In the genomic region with DNA sequence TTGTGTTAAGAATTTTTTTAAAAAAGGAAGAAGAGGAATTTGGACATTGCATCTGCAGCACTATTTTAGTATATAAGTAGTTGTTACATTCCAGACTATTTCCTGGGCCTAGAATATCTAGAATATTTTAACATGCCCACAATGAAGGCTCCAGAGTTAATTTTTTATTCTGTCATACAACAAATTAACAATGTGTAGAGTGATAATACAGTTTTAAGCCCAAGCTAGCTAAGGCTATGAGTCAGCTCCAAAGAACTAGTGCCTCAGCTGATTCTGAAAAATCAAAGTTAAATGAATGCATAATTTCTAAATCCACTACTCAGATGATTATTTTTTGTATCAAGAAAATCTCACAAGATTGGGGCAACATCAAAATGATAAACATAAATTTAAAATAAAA, we compare ENCODE assay signal across 22 cellular contexts.
DNase-seq lines count a peak whose midpoint lies in the region; ATAC-seq and TF ChIP-seq lines count a peak whose summit lies in the region.
"Had no signal": no experiment of that assay in that cellular context is flagged by ENCODE, and none has a peak within 500 bp of the region (broad histone marks: within the 10 kb centered on the region; RNA-seq: fewer than 3 reads in every experiment).

No MANE protein-coding gene starts in this region.

- no peaks in the 10 kb centered on the region for H3K79me2 ChIP-seq in GM23338 (replicated peaks; ENCODE audit: insufficient read depth)

- no peaks in the 10 kb centered on the region for H3F3A ChIP-seq in GM23338 (replicated peaks; ENCODE audit: low read depth)

- ATAC-seq in HG03378 (IDR thresholded peaks at IDR 0.05; ENCODE audit: unreplicated experiment) (no peak), GM23338 (no peak)
- ATAC-seq: HCT116 had no signal

- no peaks in the 10 kb centered on the region for H3K36me3 ChIP-seq in GM23338 (ENCODE audit: insufficient read depth)
- H3K36me3 ChIP-seq: BLaER1 treated with 17β-estradiol and CSF1 and Interleukin-3, amounts not matched to agents 10 nM and 100 nM had no signal

- DNase-seq in GM03348 (ENCODE audit: low spot score) (peak; percentile 15), astrocyte of the hippocampus (ENCODE audit: low read depth, low spot score) (peak; percentile 20), kidney glomerular epithelial cell (lab: John Stamatoyannopoulos, UW) (peak; percentile 17), ureter (ENCODE audit: low spot score) (no peak), GM23338 (ENCODE audit: low spot score) (no peak)
- no peak for DNase-seq in central memory CD4-positive, alpha-beta T cell
- DNase-seq: Caco-2; CD4-positive, alpha-beta memory T cell; DMS 273 treated with DMSO at 0.1 percent for 48 hours; DMS79 treated with DMSO at 0.1 percent for 48 hours; GOT3; NCI-H1105; NCI-H146; NCI-H2029; NCI-H524 treated with DMSO at 0.1 percent for 48 hours; NCI-H82; RPMI8226; SHP77 had no signal

- no peaks in the 10 kb centered on the region for H3K27me3 Mint-ChIP-seq in GM23338 (ENCODE audit: insufficient read depth, low read depth, poor library complexity)

- no peak overlapping the region for H3K4me3 ChIP-seq in GM23338
- H3K4me3 ChIP-seq: BLaER1 treated with 17β-estradiol and CSF1 and Interleukin-3, amounts not matched to agents 10 nM and 100 nM had no signal

- no peaks in the 10 kb centered on the region; the same call in 2 of the 3 replicates for H3K4me1 Mint-ChIP-seq in GM23338
- H3K4me1 Mint-ChIP-seq: CD4-positive, alpha-beta memory T cell; IgD-negative memory B cell had no signal

- no peak for TF ChIP-seq CTCF in GM23338 (conservative IDR thresholded peaks at IDR 0.05; ENCODE audit: low read depth in 2 of 2)

- H3K36me3 Mint-ChIP-seq in GM23338 (ENCODE audit: low read depth), result no peaks in the 10 kb centered on the region
- H3K36me3 Mint-ChIP-seq: CD4-positive, alpha-beta memory T cell; IgD-negative memory B cell had no signal

- no peak overlapping the region for H3K27ac ChIP-seq in GM23338 (ENCODE audit: low read depth)
- H3K27ac ChIP-seq: BLaER1 treated with 17β-estradiol and CSF1 and Interleukin-3, amounts not matched to agents 10 nM and 100 nM had no signal

- no peak overlapping the region for H3K4me3 Mint-ChIP-seq in GM23338
- H3K4me3 Mint-ChIP-seq: CD4-positive, alpha-beta memory T cell; IgD-negative memory B cell had no signal

- no peaks in the 10 kb centered on the region for H3K27me3 ChIP-seq in GM23338 (ENCODE audit: insufficient read depth)
- H3K27me3 ChIP-seq: BLaER1 treated with 17β-estradiol and CSF1 and Interleukin-3, amounts not matched to agents 10 nM and 100 nM had no signal

- no peaks in the 10 kb centered on the region for H3K9me2 ChIP-seq in GM23338 (ENCODE audit: insufficient read depth)

- no peak overlapping the region for H3K4me2 ChIP-seq in GM23338
- H3K4me2 ChIP-seq: BLaER1 treated with 17β-estradiol and CSF1 and Interleukin-3, amounts not matched to agents 10 nM and 100 nM had no signal

- H4K20me1 ChIP-seq in GM23338 (replicated peaks; ENCODE audit: insufficient read depth), result no peaks in the 10 kb centered on the region
- H4K20me1 ChIP-seq: BLaER1 treated with 17β-estradiol and CSF1 and Interleukin-3, amounts not matched to agents 10 nM and 100 nM had no signal

- H3K4me1 ChIP-seq in GM23338 (ENCODE audit: insufficient read depth), result 0 out of 2 replicates have a peak, but pooled peaks cover 3% of the 10 kb centered on the region

- H3K9me3 Mint-ChIP-seq in GM23338, result no peaks in the 10 kb centered on the region
- H3K9me3 Mint-ChIP-seq: IgD-negative memory B cell had no signal

- no peak overlapping the region for H3K27ac Mint-ChIP-seq in GM23338
- H3K27ac Mint-ChIP-seq: CD4-positive, alpha-beta memory T cell; IgD-negative memory B cell had no signal

- H2AFZ ChIP-seq in GM23338, result no peak overlapping the region

TF ChIP-seq in GM23338, 12 proteins besides CTCF, POLR2A, EP300 and RAD21 (continues in another document):
- TF ChIP-seq ZNF462 (CRISPR knock-in tag; IDR thresholded peaks at IDR 0.05) (no peak), EZH2phosphoT487 (IDR thresholded peaks at IDR 0.05; ENCODE audit: unreplicated experiment) (no peak), NANOG (IDR thresholded peaks at IDR 0.05; ENCODE audit: borderline replicate concordance) (no peak), POLR2AphosphoS5 (IDR thresholded peaks at IDR 0.05; ENCODE audit: low read depth) (no peak), EZH2 (IDR thresholded peaks at IDR 0.05; ENCODE audit: low read depth, unreplicated experiment) (no peak), ZNF331 (CRISPR knock-in tag; IDR thresholded peaks at IDR 0.05; ENCODE audit: low read depth) (no peak), CREB1 (CRISPR knock-in tag; IDR thresholded peaks at IDR 0.05; ENCODE audit: low read depth) (no peak), JUNB (IDR thresholded peaks at IDR 0.05; ENCODE audit: unreplicated experiment) (no peak)

Comparison
In these comparisons a context has a peak if more than half of its experiments do, and no peak if none do; other contexts are left out.
1. DNase-seq: peak in GM03348 (single experiment), astrocyte of the hippocampus (single experiment) and kidney glomerular epithelial cell (single experiment); none in ureter (single experiment), central memory CD4-positive, alpha-beta T cell (single experiment) and GM23338 (single experiment).